In the genomic region with DNA sequence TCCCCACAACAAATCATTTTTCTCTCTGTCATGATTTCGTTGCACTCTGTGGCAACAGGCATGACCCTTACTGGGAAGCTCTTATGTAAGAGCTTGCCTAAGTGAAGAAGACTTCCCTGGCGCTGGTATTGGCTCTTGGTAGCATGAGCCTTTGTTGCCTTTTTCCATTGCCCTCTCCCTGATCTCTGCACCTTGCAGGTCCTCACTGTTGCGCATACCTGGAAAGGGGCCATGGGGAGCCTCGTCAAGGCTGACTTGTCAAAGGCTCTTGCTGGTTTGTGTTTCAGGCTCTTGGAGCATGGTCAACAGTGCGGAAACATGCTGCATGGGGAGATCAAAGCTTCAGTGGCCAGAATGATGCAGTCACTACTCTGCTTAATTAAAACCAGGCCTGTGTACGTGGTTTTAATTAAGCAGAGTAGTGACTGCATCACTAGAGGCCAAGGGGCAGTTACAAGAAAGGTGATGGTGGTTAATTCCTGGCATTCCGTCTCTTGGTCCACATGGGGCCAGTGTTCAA, we compare ENCODE assay signal across 16 cellular contexts.
DNase-seq lines count a peak whose midpoint lies in the region; ATAC-seq and TF ChIP-seq lines count a peak whose summit lies in the region.
"Had no signal": no experiment of that assay in that cellular context is flagged by ENCODE, and none has a peak within 500 bp of the region (broad histone marks: within the 10 kb centered on the region; RNA-seq: fewer than 3 reads in every experiment).

No MANE protein-coding gene starts in this region.

- H3K9me3 Mint-ChIP-seq in stimulated activated naive CD8-positive, alpha-beta T cell treated with anti-CD3 and anti-CD28 coated beads, Interleukin-15, amount 100 ng/mL, for 72 hours = no peaks in the 10 kb centered on the region
- H3K9me3 Mint-ChIP-seq: activated CD4-positive, alpha-beta T cell treated with anti-CD3 and anti-CD28 coated beads, Interleukin-2, amount 10 ng/mL, durations not matched to agents 7 days and 5 days; activated T-helper 17 cell treated with anti-CD3 and anti-CD28 coated beads, Interleukin-2, amount 50 U/mL, for 72 hours had no signal

- H3K36me3 ChIP-seq in neutrophil = no peaks in the 10 kb centered on the region
- H3K36me3 ChIP-seq: gastrocnemius medialis had no signal

- peak; percentile 23 for DNase-seq in ELR (ENCODE audit: low read depth)
- peak; percentile 31 to 58 for DNase-seq in NCI-H187 (lab: John Stamatoyannopoulos, UW)
- peak; percentile 3 to 22 for DNase-seq in cardiac fibroblast (ENCODE audit: low read depth in 2 of 2)
- DNase-seq in AG08396 (ENCODE audit: low spot score) = no peak
- no peak for DNase-seq in mucosa of gallbladder (ENCODE audit: low spot score)
- DNase-seq in stimulated activated naive CD8-positive, alpha-beta T cell treated with anti-CD3 and anti-CD28 coated beads, Interleukin-15, amount 100 ng/mL, for 72 hours = no peak
- no peak for DNase-seq in cortex of kidney (lab: John Stamatoyannopoulos, UW)
- DNase-seq: activated CD4-positive, alpha-beta T cell treated with anti-CD3 and anti-CD28 coated beads, Interleukin-2, amount 10 ng/mL, durations not matched to agents 7 days and 5 days; DMS 273 treated with DMSO at 0.1 percent for 48 hours; gastrocnemius medialis; NCI-H69; stimulated activated CD4-positive, alpha-beta T cell treated with anti-CD3 and anti-CD28 coated beads, Interleukin-2, amount 100 ng/mL, for 24 hours; stimulated activated naive CD4-positive, alpha-beta T cell had no signal

- H3K4me1 ChIP-seq in neutrophil (ENCODE audit: control insufficient read depth in 1 of 2, insufficient read depth in 1 of 2, low read depth in 1 of 2, low read length in 1 of 2) = peaks cover 52 to 62% of the 10 kb centered on the region in 2 experiments
- H3K4me1 ChIP-seq: gastrocnemius medialis had no signal

- H3K9me3 ChIP-seq in neutrophil = no peaks in the 10 kb centered on the region
- H3K9me3 ChIP-seq: gastrocnemius medialis had no signal

- no peak overlapping the region for H3K4me3 Mint-ChIP-seq in stimulated activated naive CD8-positive, alpha-beta T cell treated with anti-CD3 and anti-CD28 coated beads, Interleukin-15, amount 100 ng/mL, for 72 hours
- H3K4me3 Mint-ChIP-seq: activated CD4-positive, alpha-beta T cell treated with anti-CD3 and anti-CD28 coated beads, Interleukin-2, amount 10 ng/mL, durations not matched to agents 7 days and 5 days; activated T-helper 17 cell treated with anti-CD3 and anti-CD28 coated beads, Interleukin-2, amount 50 U/mL, for 72 hours had no signal

- TF ChIP-seq CTCF in cardiac fibroblast (IDR thresholded peaks at IDR 0.05; ENCODE audit: low read depth, low read length) (no peak), neutrophil (IDR thresholded peaks at IDR 0.05) (no peak)

- no peak overlapping the region for H3K4me3 ChIP-seq in cardiac fibroblast (replicated peaks in 1 of 2; ENCODE audit: low read depth in 2 of 2, low read length in 2 of 2)
- peak overlapping the region in 1 of 2 experiments; percentile 1 for H3K4me3 ChIP-seq in neutrophil (ENCODE audit: low read depth in 1 of 2, low read length in 1 of 2)
- H3K4me3 ChIP-seq: gastrocnemius medialis had no signal

- H3K27me3 ChIP-seq in neutrophil = no peaks in the 10 kb centered on the region

- peaks cover 14% of the 10 kb centered on the region for H3K27me3 Mint-ChIP-seq in stimulated activated naive CD8-positive, alpha-beta T cell treated with anti-CD3 and anti-CD28 coated beads, Interleukin-15, amount 100 ng/mL, for 72 hours

- peak overlapping the region; percentile 79 for H3K27ac ChIP-seq in neutrophil
- H3K27ac ChIP-seq: gastrocnemius medialis, parathyroid adenoma had no signal

- H3K4me1 Mint-ChIP-seq in stimulated activated naive CD8-positive, alpha-beta T cell treated with anti-CD3 and anti-CD28 coated beads, Interleukin-15, amount 100 ng/mL, for 72 hours = no peaks in the 10 kb centered on the region
- H3K4me1 Mint-ChIP-seq: activated CD4-positive, alpha-beta T cell treated with anti-CD3 and anti-CD28 coated beads, Interleukin-2, amount 10 ng/mL, durations not matched to agents 7 days and 5 days; activated T-helper 17 cell treated with anti-CD3 and anti-CD28 coated beads, Interleukin-2, amount 50 U/mL, for 72 hours had no signal

- ATAC-seq in stimulated activated naive CD8-positive, alpha-beta T cell treated with anti-CD3 and anti-CD28 coated beads, Interleukin-15, amount 100 ng/mL, for 72 hours = no peak
- ATAC-seq: activated T-helper 17 cell treated with anti-CD3 and anti-CD28 coated beads, Interleukin-2, amount 50 U/mL, for 72 hours; gastrocnemius medialis had no signal

- no peak overlapping the region for H3K27ac Mint-ChIP-seq in stimulated activated naive CD8-positive, alpha-beta T cell treated with anti-CD3 and anti-CD28 coated beads, Interleukin-15, amount 100 ng/mL, for 72 hours
- H3K27ac Mint-ChIP-seq: activated CD4-positive, alpha-beta T cell treated with anti-CD3 and anti-CD28 coated beads, Interleukin-2, amount 10 ng/mL, durations not matched to agents 7 days and 5 days; activated T-helper 17 cell treated with anti-CD3 and anti-CD28 coated beads, Interleukin-2, amount 50 U/mL, for 72 hours had no signal

Comparison
In these comparisons a context has a peak if more than half of its experiments do, and no peak if none do; other contexts are left out.
1. DNase-seq: peak in ELR (single experiment), NCI-H187 (2 of 2) and cardiac fibroblast (2 of 2); none in AG08396 (single experiment), mucosa of gallbladder (single experiment), stimulated activated naive CD8-positive, alpha-beta T cell treated with anti-CD3 and anti-CD28 coated beads, Interleukin-15, amount 100 ng/mL, for 72 hours (0 of 2) and cortex of kidney (single experiment).